In the genomic region with DNA sequence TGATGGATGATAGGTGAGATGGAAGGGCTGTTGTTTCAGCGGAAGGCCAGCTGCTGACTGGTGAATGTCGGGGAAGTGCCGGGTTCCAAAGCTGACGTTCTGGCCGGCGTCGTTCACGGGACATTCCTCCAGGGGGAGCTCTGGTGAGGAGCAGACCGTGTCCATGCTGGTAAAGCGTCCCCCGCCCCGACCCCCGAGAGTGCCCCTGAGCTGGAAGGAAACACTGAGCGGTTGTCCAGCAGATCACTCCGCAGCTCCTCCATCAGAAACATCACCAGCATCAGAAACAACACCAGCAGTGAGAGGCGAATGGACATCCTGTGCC, we compare ENCODE assay signal across 15 cellular contexts. TPM values are rescaled to one million over a fixed set of nuclear protein-coding genes. Genes with fewer than 3 reads are reported as not detected.
DNase-seq lines count a peak whose midpoint lies in the region; ATAC-seq and TF ChIP-seq lines count a peak whose summit lies in the region.
"Had no signal": no experiment of that assay in that cellular context is flagged by ENCODE, and none has a peak within 500 bp of the region (broad histone marks: within the 10 kb centered on the region; RNA-seq: fewer than 3 reads in every experiment).

No MANE protein-coding gene starts in this region.

- CTCF ChIA-PET in AG04449 (lab: Yijun Ruan, JAX) (interaction anchor here (0.7 to 2.2 kb wide), 5 partner anchors 17 to 195 kb away, joined by 3 to 7 read pairs (median 4); no protein-coding TSS in a partner anchor), WTC11 (lab: Charles Lee) (interaction anchor here (0.6 to 4.8 kb wide), 39 partner anchors 8 to 595 kb away, joined by 3 to 80 read pairs (median 5); a partner anchor contains a TSS)
- CTCF ChIA-PET in naive thymus-derived CD4-positive, alpha-beta T cell (lab: Charles Lee) = no interaction called here

- peak; percentile 42 for TF ChIP-seq CTCF in AG04449 (IDR thresholded peaks at IDR 0.05; ENCODE audit: insufficient read depth, low read length, missing control alignments)
- peak; percentile 37; the same call in 1 of the 2 replicates for TF ChIP-seq CTCF in WTC11 (IDR thresholded peaks at IDR 0.05)

- H3K4me3 Mint-ChIP-seq in WTC11 = no peak overlapping the region
- no peak overlapping the region for H3K4me3 Mint-ChIP-seq in naive thymus-derived CD4-positive, alpha-beta T cell

- DNase-seq in AG04449 (ENCODE audit: low read depth, low spot score) = no peak
- peak; percentile 10 for DNase-seq in ELR (ENCODE audit: low read depth)
- DNase-seq in WTC11 (ENCODE audit: low spot score) = peak; percentile 87
- peak; percentile 73 for DNase-seq in islet precursor cell
- DNase-seq in GOT3 (lab: John Stamatoyannopoulos, UW) = no peak
- no peak for DNase-seq in naive thymus-derived CD4-positive, alpha-beta T cell
- no peak for DNase-seq in hippocampal formation (lab: John Stamatoyannopoulos, UW)
- DNase-seq: EL, mesenchymal stem cell, NCI-H187 had no signal

- no peaks in the 10 kb centered on the region for H3K36me3 ChIP-seq in naive thymus-derived CD4-positive, alpha-beta T cell (ENCODE audit: control insufficient read depth in 2 of 3, insufficient read depth in 3 of 3, low read length in 3 of 3)
- H3K36me3 ChIP-seq: SJSA1, tibial nerve had no signal

- ATAC-seq in WTC11 = peak; percentile 78
- ATAC-seq in GM19023 (IDR thresholded peaks at IDR 0.05; ENCODE audit: unreplicated experiment) = no peak
- no peak for ATAC-seq in naive thymus-derived CD4-positive, alpha-beta T cell

- no peaks in the 10 kb centered on the region for H3K27me3 ChIP-seq in naive thymus-derived CD4-positive, alpha-beta T cell (ENCODE audit: control insufficient read depth in 2 of 2, insufficient read depth in 2 of 2, low read length in 2 of 2)

- H3K27ac Mint-ChIP-seq in WTC11 = no peak overlapping the region
- H3K27ac Mint-ChIP-seq in naive thymus-derived CD4-positive, alpha-beta T cell = no peak overlapping the region
- H3K27ac Mint-ChIP-seq: activated T-helper 2 cell treated with anti-CD3 and anti-CD28 coated beads, Interferon-gamma antibody, Interleukin-2, Interleukin-4, amounts not matched to agents 10 μg/mL and 5 μg/mL and 100 μg/mL, durations not matched to agents 14 hours and 24 hours and 36 hours had no signal

- peaks cover 36% of the 10 kb centered on the region for H3K4me1 Mint-ChIP-seq in WTC11
- H3K4me1 Mint-ChIP-seq in naive thymus-derived CD4-positive, alpha-beta T cell = peaks cover 0 to 9% (median 0%) of the 10 kb centered on the region in 7 donors

- peaks cover 6% of the 10 kb centered on the region; the same call in 1 of the 2 replicates for H3K36me3 Mint-ChIP-seq in WTC11
- peaks cover 0 to 5% (median 0%) of the 10 kb centered on the region in 5 donors for H3K36me3 Mint-ChIP-seq in naive thymus-derived CD4-positive, alpha-beta T cell

- peaks cover 13% of the 10 kb centered on the region for H3K27me3 Mint-ChIP-seq in WTC11 (ENCODE audit: low read depth)
- H3K27me3 Mint-ChIP-seq in naive thymus-derived CD4-positive, alpha-beta T cell = peaks cover 19 to 72% (median 52%) of the 10 kb centered on the region in 5 donors

- H3K4me3 ChIP-seq in AG04449 (ENCODE audit: low read depth, low read length) = no peak overlapping the region
- no peak overlapping the region for H3K4me3 ChIP-seq in naive thymus-derived CD4-positive, alpha-beta T cell (ENCODE audit: low read length)
- H3K4me3 ChIP-seq: SJSA1, tibial nerve had no signal

- no peaks in the 10 kb centered on the region for H3K4me1 ChIP-seq in naive thymus-derived CD4-positive, alpha-beta T cell (ENCODE audit: control insufficient read depth in 2 of 2, insufficient read depth in 2 of 2, low read length in 2 of 2)
- H3K4me1 ChIP-seq: SJSA1, tibial nerve had no signal

- POLR2A ChIA-PET in AG04449 (lab: Yijun Ruan, JAX) (no interaction called here), WTC11 (lab: Charles Lee) (interaction anchor here (1.1 kb wide), 1 partner anchor 18 kb away, joined by 5 read pairs; no protein-coding TSS in a partner anchor)
- POLR2A ChIA-PET in naive thymus-derived CD4-positive, alpha-beta T cell (lab: Charles Lee) = no interaction called here

- peaks cover 0 to 3% (median 0%) of the 10 kb centered on the region in 3 experiments for H3K9me3 ChIP-seq in naive thymus-derived CD4-positive, alpha-beta T cell (ENCODE audit: control insufficient read depth in 2 of 3, low read length in 3 of 3)

- peaks cover 6% of the 10 kb centered on the region for H3K9me3 Mint-ChIP-seq in WTC11
- peaks cover 0 to 6% (median 3%) of the 10 kb centered on the region in 11 donors for H3K9me3 Mint-ChIP-seq in naive thymus-derived CD4-positive, alpha-beta T cell

- H3K27ac ChIP-seq in naive thymus-derived CD4-positive, alpha-beta T cell (ENCODE audit: low read depth, low read length) = no peak overlapping the region
- H3K27ac ChIP-seq: epithelial cell of prostate, SJSA1, tibial nerve had no signal

- intact Hi-C loops in naive thymus-derived CD4-positive, alpha-beta T cell (cut with micrococcal nuclease) = no loop called here

TF ChIP-seq in WTC11, 78 proteins besides CTCF, POLR2A, EP300 and RAD21:
- TF ChIP-seq, protein P1, sequence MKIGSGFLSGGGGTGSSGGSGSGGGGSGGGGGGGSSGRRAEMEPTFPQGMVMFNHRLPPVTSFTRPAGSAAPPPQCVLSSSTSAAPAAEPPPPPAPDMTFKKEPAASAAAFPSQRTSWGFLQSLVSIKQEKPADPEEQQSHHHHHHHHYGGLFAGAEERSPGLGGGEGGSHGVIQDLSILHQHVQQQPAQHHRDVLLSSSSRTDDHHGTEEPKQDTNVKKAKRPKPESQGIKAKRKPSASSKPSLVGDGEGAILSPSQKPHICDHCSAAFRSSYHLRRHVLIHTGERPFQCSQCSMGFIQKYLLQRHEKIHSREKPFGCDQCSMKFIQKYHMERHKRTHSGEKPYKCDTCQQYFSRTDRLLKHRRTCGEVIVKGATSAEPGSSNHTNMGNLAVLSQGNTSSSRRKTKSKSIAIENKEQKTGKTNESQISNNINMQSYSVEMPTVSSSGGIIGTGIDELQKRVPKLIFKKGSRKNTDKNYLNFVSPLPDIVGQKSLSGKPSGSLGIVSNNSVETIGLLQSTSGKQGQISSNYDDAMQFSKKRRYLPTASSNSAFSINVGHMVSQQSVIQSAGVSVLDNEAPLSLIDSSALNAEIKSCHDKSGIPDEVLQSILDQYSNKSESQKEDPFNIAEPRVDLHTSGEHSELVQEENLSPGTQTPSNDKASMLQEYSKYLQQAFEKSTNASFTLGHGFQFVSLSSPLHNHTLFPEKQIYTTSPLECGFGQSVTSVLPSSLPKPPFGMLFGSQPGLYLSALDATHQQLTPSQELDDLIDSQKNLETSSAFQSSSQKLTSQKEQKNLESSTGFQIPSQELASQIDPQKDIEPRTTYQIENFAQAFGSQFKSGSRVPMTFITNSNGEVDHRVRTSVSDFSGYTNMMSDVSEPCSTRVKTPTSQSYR (CRISPR knock-in tag; IDR thresholded peaks at IDR 0.05) = no peak
- no peak for TF ChIP-seq PRRX2 (CRISPR knock-in tag; IDR thresholded peaks at IDR 0.05)
- TF ChIP-seq ZNF396 (CRISPR knock-in tag; IDR thresholded peaks at IDR 0.05; ENCODE audit: borderline replicate concordance) = no peak
- no peak for TF ChIP-seq SP1 (CRISPR knock-in tag; conservative IDR thresholded peaks at IDR 0.05)
- TF ChIP-seq, protein P2, sequence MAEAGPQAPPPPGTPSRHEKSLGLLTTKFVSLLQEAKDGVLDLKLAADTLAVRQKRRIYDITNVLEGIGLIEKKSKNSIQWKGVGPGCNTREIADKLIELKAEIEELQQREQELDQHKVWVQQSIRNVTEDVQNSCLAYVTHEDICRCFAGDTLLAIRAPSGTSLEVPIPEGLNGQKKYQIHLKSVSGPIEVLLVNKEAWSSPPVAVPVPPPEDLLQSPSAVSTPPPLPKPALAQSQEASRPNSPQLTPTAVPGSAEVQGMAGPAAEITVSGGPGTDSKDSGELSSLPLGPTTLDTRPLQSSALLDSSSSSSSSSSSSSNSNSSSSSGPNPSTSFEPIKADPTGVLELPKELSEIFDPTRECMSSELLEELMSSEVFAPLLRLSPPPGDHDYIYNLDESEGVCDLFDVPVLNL (CRISPR knock-in tag; IDR thresholded peaks at IDR 0.05; ENCODE audit: borderline replicate concordance, low read depth) = no peak
- no peak for TF ChIP-seq NR3C1 (CRISPR knock-in tag; conservative IDR thresholded peaks at IDR 0.05; ENCODE audit: low read depth)
- no peak for TF ChIP-seq NFATC4 (CRISPR knock-in tag; IDR thresholded peaks at IDR 0.05)
- TF ChIP-seq ZNF671 (CRISPR knock-in tag; IDR thresholded peaks at IDR 0.05) = no peak
- TF ChIP-seq CREM (CRISPR knock-in tag; IDR thresholded peaks at IDR 0.05) = no peak
- TF ChIP-seq, protein P3, sequence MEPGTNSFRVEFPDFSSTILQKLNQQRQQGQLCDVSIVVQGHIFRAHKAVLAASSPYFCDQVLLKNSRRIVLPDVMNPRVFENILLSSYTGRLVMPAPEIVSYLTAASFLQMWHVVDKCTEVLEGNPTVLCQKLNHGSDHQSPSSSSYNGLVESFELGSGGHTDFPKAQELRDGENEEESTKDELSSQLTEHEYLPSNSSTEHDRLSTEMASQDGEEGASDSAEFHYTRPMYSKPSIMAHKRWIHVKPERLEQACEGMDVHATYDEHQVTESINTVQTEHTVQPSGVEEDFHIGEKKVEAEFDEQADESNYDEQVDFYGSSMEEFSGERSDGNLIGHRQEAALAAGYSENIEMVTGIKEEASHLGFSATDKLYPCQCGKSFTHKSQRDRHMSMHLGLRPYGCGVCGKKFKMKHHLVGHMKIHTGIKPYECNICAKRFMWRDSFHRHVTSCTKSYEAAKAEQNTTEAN (CRISPR knock-in tag; IDR thresholded peaks at IDR 0.05) = no peak
- TF ChIP-seq SMAD3 (CRISPR knock-in tag; IDR thresholded peaks at IDR 0.05; ENCODE audit: borderline replicate concordance) = no peak
- TF ChIP-seq ATF1 (CRISPR knock-in tag; IDR thresholded peaks at IDR 0.05) = no peak

RNA-seq across cellular contexts. Expression of a gene that starts 18.6 kb away (rescaled TPM):
- total RNA-seq in WTC11 (2021) = 19.8 to 21.8 TPM (median 20.7 TPM) in 3 replicates
- not detected for total RNA-seq in naive thymus-derived CD4-positive, alpha-beta T cell
- polyA plus RNA-seq in naive thymus-derived CD4-positive, alpha-beta T cell = not detected
- total RNA-seq: activated T-helper 2 cell treated with anti-CD3 and anti-CD28 coated beads, Interferon-gamma antibody, Interleukin-2, Interleukin-4, amounts not matched to agents 10 μg/mL and 5 μg/mL and 100 μg/mL, durations not matched to agents 14 hours and 24 hours and 36 hours; SJSA1 had no signal

Comparison
In these comparisons a context has a peak if more than half of its experiments do, and no peak if none do; other contexts are left out.
1. DNase-seq: peak in ELR (single experiment), WTC11 (single experiment) and islet precursor cell (single experiment); none in AG04449 (single experiment), GOT3 (single experiment), naive thymus-derived CD4-positive, alpha-beta T cell (0 of 9) and hippocampal formation (0 of 2).
2. RNA of a gene that starts 18.6 kb away (total RNA-seq): 19.8 to 21.8 TPM in WTC11; not detected in naive thymus-derived CD4-positive, alpha-beta T cell; every median in the first group is over 10 times any median in the second.